Comparison of ENCODE assay signal across 1 cellular context in the genomic region with DNA sequence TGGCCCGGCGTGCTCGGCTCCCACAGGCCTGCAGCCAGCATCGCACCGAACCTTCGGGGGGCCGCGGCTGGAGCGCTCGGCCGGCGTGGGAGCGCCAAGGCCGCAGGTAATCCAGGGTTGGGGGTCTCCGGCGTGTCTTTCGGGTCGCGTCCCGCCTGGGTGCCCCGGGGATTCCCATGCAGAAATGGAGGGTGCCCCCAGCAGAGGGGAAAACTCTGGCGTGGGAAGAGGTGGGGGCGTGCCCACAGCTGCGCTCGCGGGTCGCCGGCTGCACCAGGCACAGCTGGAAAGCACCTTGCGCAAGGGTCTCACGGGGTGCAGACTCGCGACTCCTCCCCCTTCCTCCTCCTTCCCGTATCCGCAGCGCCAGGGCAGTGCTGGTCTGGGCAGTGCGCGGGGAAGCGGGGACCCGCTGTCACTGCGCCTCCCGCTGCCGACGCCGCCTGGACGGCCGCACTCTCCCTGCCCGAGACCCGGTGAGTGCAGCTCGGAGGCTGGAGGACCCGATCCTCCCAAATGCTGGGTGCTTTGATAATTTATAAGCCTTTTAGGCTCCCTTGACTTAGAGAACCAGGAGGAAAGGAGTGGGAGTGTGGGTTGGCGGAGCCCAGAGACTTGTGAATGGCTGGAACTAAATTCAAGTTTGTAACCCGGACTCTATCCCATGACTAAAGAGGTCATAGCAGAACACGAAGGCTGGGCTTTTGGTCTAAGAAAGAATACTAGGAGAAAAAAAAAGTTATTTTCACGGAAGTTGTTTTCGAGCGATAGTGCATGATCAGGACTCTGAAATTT.
TF ChIP-seq lines count a peak whose summit lies in the region.

No MANE protein-coding gene starts in this region.

TF ChIP-seq in HepG2, 621 proteins besides CTCF, POLR2A, EP300 and RAD21 (continued from another document and continues in another):
- TF ChIP-seq, protein P1, sequence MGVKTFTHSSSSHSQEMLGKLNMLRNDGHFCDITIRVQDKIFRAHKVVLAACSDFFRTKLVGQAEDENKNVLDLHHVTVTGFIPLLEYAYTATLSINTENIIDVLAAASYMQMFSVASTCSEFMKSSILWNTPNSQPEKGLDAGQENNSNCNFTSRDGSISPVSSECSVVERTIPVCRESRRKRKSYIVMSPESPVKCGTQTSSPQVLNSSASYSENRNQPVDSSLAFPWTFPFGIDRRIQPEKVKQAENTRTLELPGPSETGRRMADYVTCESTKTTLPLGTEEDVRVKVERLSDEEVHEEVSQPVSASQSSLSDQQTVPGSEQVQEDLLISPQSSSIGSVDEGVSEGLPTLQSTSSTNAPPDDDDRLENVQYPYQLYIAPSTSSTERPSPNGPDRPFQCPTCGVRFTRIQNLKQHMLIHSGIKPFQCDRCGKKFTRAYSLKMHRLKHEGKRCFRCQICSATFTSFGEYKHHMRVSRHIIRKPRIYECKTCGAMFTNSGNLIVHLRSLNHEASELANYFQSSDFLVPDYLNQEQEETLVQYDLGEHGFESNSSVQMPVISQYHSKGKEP (CRISPR knock-in tag; IDR thresholded peaks at IDR 0.05) = no peak
- peak; percentile 44; the same call in 1 of the 2 replicates for TF ChIP-seq FOSL1 (CRISPR knock-in tag; IDR thresholded peaks at IDR 0.05; ENCODE audit: borderline replicate concordance)
- TF ChIP-seq HES4 (CRISPR knock-in tag; IDR thresholded peaks at IDR 0.05; ENCODE audit: borderline replicate concordance) = peak; percentile 62; the same call in 1 of the 2 replicates
- TF ChIP-seq, protein P2, sequence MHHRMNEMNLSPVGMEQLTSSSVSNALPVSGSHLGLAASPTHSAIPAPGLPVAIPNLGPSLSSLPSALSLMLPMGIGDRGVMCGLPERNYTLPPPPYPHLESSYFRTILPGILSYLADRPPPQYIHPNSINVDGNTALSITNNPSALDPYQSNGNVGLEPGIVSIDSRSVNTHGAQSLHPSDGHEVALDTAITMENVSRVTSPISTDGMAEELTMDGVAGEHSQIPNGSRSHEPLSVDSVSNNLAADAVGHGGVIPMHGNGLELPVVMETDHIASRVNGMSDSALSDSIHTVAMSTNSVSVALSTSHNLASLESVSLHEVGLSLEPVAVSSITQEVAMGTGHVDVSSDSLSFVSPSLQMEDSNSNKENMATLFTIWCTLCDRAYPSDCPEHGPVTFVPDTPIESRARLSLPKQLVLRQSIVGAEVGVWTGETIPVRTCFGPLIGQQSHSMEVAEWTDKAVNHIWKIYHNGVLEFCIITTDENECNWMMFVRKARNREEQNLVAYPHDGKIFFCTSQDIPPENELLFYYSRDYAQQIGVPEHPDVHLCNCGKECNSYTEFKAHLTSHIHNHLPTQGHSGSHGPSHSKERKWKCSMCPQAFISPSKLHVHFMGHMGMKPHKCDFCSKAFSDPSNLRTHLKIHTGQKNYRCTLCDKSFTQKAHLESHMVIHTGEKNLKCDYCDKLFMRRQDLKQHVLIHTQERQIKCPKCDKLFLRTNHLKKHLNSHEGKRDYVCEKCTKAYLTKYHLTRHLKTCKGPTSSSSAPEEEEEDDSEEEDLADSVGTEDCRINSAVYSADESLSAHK (CRISPR knock-in tag; IDR thresholded peaks at IDR 0.05; ENCODE audit: borderline replicate concordance) = no peak
- TF ChIP-seq ZMYM2 (CRISPR knock-in tag; IDR thresholded peaks at IDR 0.05) = peak; percentile 35; the same call in 1 of the 2 replicates
- peak; percentile 81; the same call in 1 of the 2 replicates for TF ChIP-seq ZNF367 (CRISPR knock-in tag; IDR thresholded peaks at IDR 0.05; ENCODE audit: borderline replicate concordance)
- TF ChIP-seq TP53 (CRISPR knock-in tag; conservative IDR thresholded peaks at IDR 0.05) = 0 out of 2 replicates have a peak, but pooled peaks have one; percentile 41
- 0 out of 2 replicates have a peak, but pooled peaks have one; percentile 1 for TF ChIP-seq KMT2B (CRISPR knock-in tag; IDR thresholded peaks at IDR 0.05)
- TF ChIP-seq ZFX (CRISPR knock-in tag; IDR thresholded peaks at IDR 0.05; ENCODE audit: low read depth) = no peak
- no peak for TF ChIP-seq ZNF34 (CRISPR knock-in tag; IDR thresholded peaks at IDR 0.05; ENCODE audit: borderline replicate concordance)
- peak; percentile 65; the same call in 1 of the 2 replicates for TF ChIP-seq PRMT3 (CRISPR knock-in tag; IDR thresholded peaks at IDR 0.05; ENCODE audit: borderline replicate concordance, low read depth)
- no peak for TF ChIP-seq KDM5A (IDR thresholded peaks at IDR 0.05; ENCODE audit: borderline replicate concordance, low read length)
- TF ChIP-seq, protein P3, sequence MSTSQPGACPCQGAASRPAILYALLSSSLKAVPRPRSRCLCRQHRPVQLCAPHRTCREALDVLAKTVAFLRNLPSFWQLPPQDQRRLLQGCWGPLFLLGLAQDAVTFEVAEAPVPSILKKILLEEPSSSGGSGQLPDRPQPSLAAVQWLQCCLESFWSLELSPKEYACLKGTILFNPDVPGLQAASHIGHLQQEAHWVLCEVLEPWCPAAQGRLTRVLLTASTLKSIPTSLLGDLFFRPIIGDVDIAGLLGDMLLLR (CRISPR knock-in tag; IDR thresholded peaks at IDR 0.05) = no peak
- TF ChIP-seq ZNF589 (CRISPR knock-in tag; conservative IDR thresholded peaks at IDR 0.05) = peak; percentile 77; the same call in 1 of the 2 replicates
- 0 out of 2 replicates have a peak, but pooled peaks have one; percentile 50 for TF ChIP-seq KAT7 (CRISPR knock-in tag; IDR thresholded peaks at IDR 0.05; ENCODE audit: borderline replicate concordance)
- TF ChIP-seq BORCS8-MEF2B (CRISPR knock-in tag; IDR thresholded peaks at IDR 0.05) = no peak
- TF ChIP-seq ESRRA (CRISPR knock-in tag; IDR thresholded peaks at IDR 0.05; ENCODE audit: low read depth) = no peak
- no peak for TF ChIP-seq ZNF282 (IDR thresholded peaks at IDR 0.05; ENCODE audit: partially characterized antibody)
- TF ChIP-seq, protein P4, sequence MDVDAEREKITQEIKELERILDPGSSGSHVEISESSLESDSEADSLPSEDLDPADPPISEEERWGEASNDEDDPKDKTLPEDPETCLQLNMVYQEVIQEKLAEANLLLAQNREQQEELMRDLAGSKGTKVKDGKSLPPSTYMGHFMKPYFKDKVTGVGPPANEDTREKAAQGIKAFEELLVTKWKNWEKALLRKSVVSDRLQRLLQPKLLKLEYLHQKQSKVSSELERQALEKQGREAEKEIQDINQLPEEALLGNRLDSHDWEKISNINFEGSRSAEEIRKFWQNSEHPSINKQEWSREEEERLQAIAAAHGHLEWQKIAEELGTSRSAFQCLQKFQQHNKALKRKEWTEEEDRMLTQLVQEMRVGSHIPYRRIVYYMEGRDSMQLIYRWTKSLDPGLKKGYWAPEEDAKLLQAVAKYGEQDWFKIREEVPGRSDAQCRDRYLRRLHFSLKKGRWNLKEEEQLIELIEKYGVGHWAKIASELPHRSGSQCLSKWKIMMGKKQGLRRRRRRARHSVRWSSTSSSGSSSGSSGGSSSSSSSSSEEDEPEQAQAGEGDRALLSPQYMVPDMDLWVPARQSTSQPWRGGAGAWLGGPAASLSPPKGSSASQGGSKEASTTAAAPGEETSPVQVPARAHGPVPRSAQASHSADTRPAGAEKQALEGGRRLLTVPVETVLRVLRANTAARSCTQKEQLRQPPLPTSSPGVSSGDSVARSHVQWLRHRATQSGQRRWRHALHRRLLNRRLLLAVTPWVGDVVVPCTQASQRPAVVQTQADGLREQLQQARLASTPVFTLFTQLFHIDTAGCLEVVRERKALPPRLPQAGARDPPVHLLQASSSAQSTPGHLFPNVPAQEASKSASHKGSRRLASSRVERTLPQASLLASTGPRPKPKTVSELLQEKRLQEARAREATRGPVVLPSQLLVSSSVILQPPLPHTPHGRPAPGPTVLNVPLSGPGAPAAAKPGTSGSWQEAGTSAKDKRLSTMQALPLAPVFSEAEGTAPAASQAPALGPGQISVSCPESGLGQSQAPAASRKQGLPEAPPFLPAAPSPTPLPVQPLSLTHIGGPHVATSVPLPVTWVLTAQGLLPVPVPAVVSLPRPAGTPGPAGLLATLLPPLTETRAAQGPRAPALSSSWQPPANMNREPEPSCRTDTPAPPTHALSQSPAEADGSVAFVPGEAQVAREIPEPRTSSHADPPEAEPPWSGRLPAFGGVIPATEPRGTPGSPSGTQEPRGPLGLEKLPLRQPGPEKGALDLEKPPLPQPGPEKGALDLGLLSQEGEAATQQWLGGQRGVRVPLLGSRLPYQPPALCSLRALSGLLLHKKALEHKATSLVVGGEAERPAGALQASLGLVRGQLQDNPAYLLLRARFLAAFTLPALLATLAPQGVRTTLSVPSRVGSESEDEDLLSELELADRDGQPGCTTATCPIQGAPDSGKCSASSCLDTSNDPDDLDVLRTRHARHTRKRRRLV (CRISPR knock-in tag; IDR thresholded peaks at IDR 0.05) = no peak
- no peak; the same call in 1 of the 2 replicates for TF ChIP-seq HCFC1 (IDR thresholded peaks at IDR 0.05; ENCODE audit: low read depth, low read length)
- TF ChIP-seq, protein P5, sequence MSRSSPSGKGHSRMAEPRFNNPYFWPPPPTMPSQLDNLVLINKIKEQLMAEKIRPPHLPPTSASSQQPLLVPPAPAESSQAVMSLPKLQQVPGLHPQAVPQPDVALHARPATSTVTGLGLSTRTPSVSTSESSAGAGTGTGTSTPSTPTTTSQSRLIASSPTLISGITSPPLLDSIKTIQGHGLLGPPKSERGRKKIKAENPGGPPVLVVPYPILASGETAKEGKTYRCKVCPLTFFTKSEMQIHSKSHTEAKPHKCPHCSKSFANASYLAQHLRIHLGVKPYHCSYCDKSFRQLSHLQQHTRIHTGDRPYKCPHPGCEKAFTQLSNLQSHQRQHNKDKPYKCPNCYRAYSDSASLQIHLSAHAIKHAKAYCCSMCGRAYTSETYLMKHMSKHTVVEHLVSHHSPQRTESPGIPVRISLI (CRISPR knock-in tag; IDR thresholded peaks at IDR 0.05; ENCODE audit: borderline replicate concordance) = no peak
- TF ChIP-seq, protein P6, sequence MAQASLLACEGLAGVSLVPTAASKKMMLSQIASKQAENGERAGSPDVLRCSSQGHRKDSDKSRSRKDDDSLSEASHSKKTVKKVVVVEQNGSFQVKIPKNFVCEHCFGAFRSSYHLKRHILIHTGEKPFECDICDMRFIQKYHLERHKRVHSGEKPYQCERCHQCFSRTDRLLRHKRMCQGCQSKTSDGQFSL (CRISPR knock-in tag; IDR thresholded peaks at IDR 0.05) = peak; percentile 76; the same call in 1 of the 2 replicates
- peak; percentile 96 for TF ChIP-seq SAP130 (CRISPR knock-in tag; IDR thresholded peaks at IDR 0.05; ENCODE audit: low read depth)
- TF ChIP-seq HOXA3 (CRISPR knock-in tag; IDR thresholded peaks at IDR 0.05) = peak; percentile 85
- no peak for TF ChIP-seq ZNF3 (CRISPR knock-in tag; IDR thresholded peaks at IDR 0.05)
- TF ChIP-seq, protein P7, sequence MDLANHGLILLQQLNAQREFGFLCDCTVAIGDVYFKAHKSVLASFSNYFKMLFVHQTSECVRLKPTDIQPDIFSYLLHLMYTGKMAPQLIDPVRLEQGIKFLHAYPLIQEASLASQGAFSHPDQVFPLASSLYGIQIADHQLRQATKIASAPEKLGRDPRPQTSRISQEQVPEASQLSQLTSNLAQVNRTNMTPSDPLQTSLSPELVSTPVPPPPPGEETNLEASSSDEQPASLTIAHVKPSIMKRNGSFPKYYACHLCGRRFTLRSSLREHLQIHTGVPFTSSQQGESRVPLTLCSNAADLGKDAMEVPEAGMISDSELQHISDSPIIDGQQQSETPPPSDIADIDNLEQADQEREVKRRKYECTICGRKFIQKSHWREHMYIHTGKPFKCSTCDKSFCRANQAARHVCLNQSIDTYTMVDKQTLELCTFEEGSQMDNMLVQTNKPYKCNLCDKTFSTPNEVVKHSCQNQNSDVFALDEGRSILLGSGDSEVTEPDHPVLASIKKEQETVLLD (CRISPR knock-in tag; IDR thresholded peaks at IDR 0.05; ENCODE audit: low read depth) = no peak
- TF ChIP-seq ZNF451 (CRISPR knock-in tag; IDR thresholded peaks at IDR 0.05) = peak; percentile 84
- TF ChIP-seq NKX3-1 (CRISPR knock-in tag; IDR thresholded peaks at IDR 0.05) = peak; percentile 87
- TF ChIP-seq NBN (conservative IDR thresholded peaks at IDR 0.05) = no peak
- no peak for TF ChIP-seq TBL1XR1 (IDR thresholded peaks at IDR 0.05; ENCODE audit: borderline replicate concordance, low read length, partially characterized antibody)
- no peak for TF ChIP-seq SCMH1 (CRISPR knock-in tag; IDR thresholded peaks at IDR 0.05; ENCODE audit: borderline replicate concordance)
- no peak for TF ChIP-seq THYN1 (CRISPR knock-in tag; IDR thresholded peaks at IDR 0.05; ENCODE audit: borderline replicate concordance, low read depth)
- TF ChIP-seq, protein P8, sequence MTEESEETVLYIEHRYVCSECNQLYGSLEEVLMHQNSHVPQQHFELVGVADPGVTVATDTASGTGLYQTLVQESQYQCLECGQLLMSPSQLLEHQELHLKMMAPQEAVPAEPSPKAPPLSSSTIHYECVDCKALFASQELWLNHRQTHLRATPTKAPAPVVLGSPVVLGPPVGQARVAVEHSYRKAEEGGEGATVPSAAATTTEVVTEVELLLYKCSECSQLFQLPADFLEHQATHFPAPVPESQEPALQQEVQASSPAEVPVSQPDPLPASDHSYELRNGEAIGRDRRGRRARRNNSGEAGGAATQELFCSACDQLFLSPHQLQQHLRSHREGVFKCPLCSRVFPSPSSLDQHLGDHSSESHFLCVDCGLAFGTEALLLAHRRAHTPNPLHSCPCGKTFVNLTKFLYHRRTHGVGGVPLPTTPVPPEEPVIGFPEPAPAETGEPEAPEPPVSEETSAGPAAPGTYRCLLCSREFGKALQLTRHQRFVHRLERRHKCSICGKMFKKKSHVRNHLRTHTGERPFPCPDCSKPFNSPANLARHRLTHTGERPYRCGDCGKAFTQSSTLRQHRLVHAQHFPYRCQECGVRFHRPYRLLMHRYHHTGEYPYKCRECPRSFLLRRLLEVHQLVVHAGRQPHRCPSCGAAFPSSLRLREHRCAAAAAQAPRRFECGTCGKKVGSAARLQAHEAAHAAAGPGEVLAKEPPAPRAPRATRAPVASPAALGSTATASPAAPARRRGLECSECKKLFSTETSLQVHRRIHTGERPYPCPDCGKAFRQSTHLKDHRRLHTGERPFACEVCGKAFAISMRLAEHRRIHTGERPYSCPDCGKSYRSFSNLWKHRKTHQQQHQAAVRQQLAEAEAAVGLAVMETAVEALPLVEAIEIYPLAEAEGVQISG (CRISPR knock-in tag; IDR thresholded peaks at IDR 0.05) = peak; percentile 68
- no peak for TF ChIP-seq LCORL (IDR thresholded peaks at IDR 0.05)
- TF ChIP-seq LCORL (CRISPR knock-in tag; IDR thresholded peaks at IDR 0.05) = peak; percentile 92
- peak; percentile 26 for TF ChIP-seq MED8 (CRISPR knock-in tag; IDR thresholded peaks at IDR 0.05; ENCODE audit: insufficient replicate concordance)
- TF ChIP-seq, protein P9, sequence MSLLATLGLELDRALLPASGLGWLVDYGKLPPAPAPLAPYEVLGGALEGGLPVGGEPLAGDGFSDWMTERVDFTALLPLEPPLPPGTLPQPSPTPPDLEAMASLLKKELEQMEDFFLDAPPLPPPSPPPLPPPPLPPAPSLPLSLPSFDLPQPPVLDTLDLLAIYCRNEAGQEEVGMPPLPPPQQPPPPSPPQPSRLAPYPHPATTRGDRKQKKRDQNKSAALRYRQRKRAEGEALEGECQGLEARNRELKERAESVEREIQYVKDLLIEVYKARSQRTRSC (CRISPR knock-in tag; IDR thresholded peaks at IDR 0.05; ENCODE audit: low read depth) = 0 out of 2 replicates have a peak, but pooled peaks have one; percentile 65
- TF ChIP-seq AKAP8 (CRISPR knock-in tag; IDR thresholded peaks at IDR 0.05) = peak; percentile 61; the same call in 1 of the 2 replicates
- TF ChIP-seq ELF4 (CRISPR knock-in tag; IDR thresholded peaks at IDR 0.05; ENCODE audit: borderline replicate concordance) = no peak
- no peak for TF ChIP-seq FOXK2 (IDR thresholded peaks at IDR 0.05)
- no peak for TF ChIP-seq ZFP1 (CRISPR knock-in tag; IDR thresholded peaks at IDR 0.05)
- peak; percentile 66 for TF ChIP-seq ZNF781 (CRISPR knock-in tag; IDR thresholded peaks at IDR 0.05; ENCODE audit: borderline replicate concordance, not compliant biosample characterization)
- peak; percentile 75; the same call in 1 of the 2 replicates for TF ChIP-seq ZFP90 (CRISPR knock-in tag; IDR thresholded peaks at IDR 0.05; ENCODE audit: borderline replicate concordance)
- TF ChIP-seq ZNF720 (CRISPR knock-in tag; IDR thresholded peaks at IDR 0.05) = no peak
- TF ChIP-seq JDP2 (CRISPR knock-in tag; IDR thresholded peaks at IDR 0.05; ENCODE audit: borderline replicate concordance) = no peak; the same call in 1 of the 2 replicates
